8 cellular contexts compared by ENCODE assay signal in genomic region chr4:185265942-185266341, GRCh38. TPM values are rescaled to one million over a fixed set of nuclear protein-coding genes. Genes with fewer than 3 reads are reported as not detected.
DNase-seq lines count a peak whose midpoint lies in the region; ATAC-seq and TF ChIP-seq lines count a peak whose summit lies in the region.

No MANE protein-coding gene starts in this region.

- H3K4me3 ChIP-seq in HFF-Myc (replicated peaks; ENCODE audit: low read depth, low read length), result no peak overlapping the region
- H3K4me3 ChIP-seq in fibroblast of the aortic adventitia (ENCODE audit: low read depth, low read length), result no peak overlapping the region

- peak; percentile 83 for ATAC-seq in GM18502 (IDR thresholded peaks at IDR 0.05; ENCODE audit: poor library complexity, unreplicated experiment)

- peak; percentile 27 for DNase-seq in HFF-Myc (ENCODE audit: extremely low read depth, low read depth)
- peak; percentile 88 for DNase-seq in MV-4-11 (lab: John Stamatoyannopoulos, UW)
- peak; percentile 41 for DNase-seq in fibroblast of the aortic adventitia (ENCODE audit: low read depth)
- DNase-seq in COLO668 (lab: John Stamatoyannopoulos, UW; ENCODE audit: unreplicated experiment), result no peak
- DNase-seq in activated T-cell treated with anti-CD3 and anti-CD28 coated beads for 4 hours, result no peak
- DNase-seq in NCI-H2196 treated with DMSO at 0.1 percent for 48 hours (lab: John Stamatoyannopoulos, UW; ENCODE audit: unreplicated experiment), result no peak
- DNase-seq in LoVo (ENCODE audit: low spot score), result no peak

- TF ChIP-seq CTCF in HFF-Myc (IDR thresholded peaks at IDR 0.05; ENCODE audit: low read depth, low read length, missing control alignments), result no peak
- no peak for TF ChIP-seq CTCF in fibroblast of the aortic adventitia (IDR thresholded peaks at IDR 0.05; ENCODE audit: insufficient read depth, low read length)

RNA-seq across cellular contexts. Expression of gene SNX25, which starts 56.5 kb away (rescaled TPM):
- total RNA-seq in fibroblast of the aortic adventitia (ENCODE audit: low replicate concordance), result 27.5 and 102 TPM in 2 replicates

Comparison
In these comparisons a context has a peak if more than half of its experiments do, and no peak if none do; other contexts are left out.
1. DNase-seq: peak in HFF-Myc (single experiment), MV-4-11 (single experiment) and fibroblast of the aortic adventitia (single experiment); none in COLO668 (single experiment), activated T-cell treated with anti-CD3 and anti-CD28 coated beads for 4 hours (single experiment), NCI-H2196 treated with DMSO at 0.1 percent for 48 hours (single experiment) and LoVo (single experiment).